Comparison of ENCODE assay signal across 2 cellular contexts in genomic region chr13:109275848-109276247, GRCh38.
TF ChIP-seq lines count a peak whose summit lies in the region.

No MANE protein-coding gene starts in this region.

TF ChIP-seq in SK-N-SH, 30 proteins besides CTCF, POLR2A, EP300 and RAD21 (continued from another document):
- TF ChIP-seq GABPA (IDR thresholded peaks at IDR 0.05; ENCODE audit: low read depth) (no peak), MEF2A (IDR thresholded peaks at IDR 0.05; ENCODE audit: borderline replicate concordance, low read depth) (no peak), TCF12 (IDR thresholded peaks at IDR 0.05) (no peak), JUND (IDR thresholded peaks at IDR 0.05) (no peak), POLR2AphosphoS5 (IDR thresholded peaks at IDR 0.05; ENCODE audit: low read depth, low read length) (no peak), REST (IDR thresholded peaks at IDR 0.05; ENCODE audit: low read depth, low read length) (no peak), FOXJ3 (CRISPR knock-in tag; IDR thresholded peaks at IDR 0.05) (no peak)
- TF ChIP-seq, protein P1, sequence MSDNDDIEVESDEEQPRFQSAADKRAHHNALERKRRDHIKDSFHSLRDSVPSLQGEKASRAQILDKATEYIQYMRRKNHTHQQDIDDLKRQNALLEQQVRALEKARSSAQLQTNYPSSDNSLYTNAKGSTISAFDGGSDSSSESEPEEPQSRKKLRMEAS (IDR thresholded peaks at IDR 0.05; ENCODE audit: low read depth) = no peak

TF ChIP-seq in SK-N-SH treated with all-trans-retinoic acid at 6 μM for 48 hours, 23 proteins besides CTCF, POLR2A, EP300 and RAD21 (continued from another document):
- TF ChIP-seq, protein P2, sequence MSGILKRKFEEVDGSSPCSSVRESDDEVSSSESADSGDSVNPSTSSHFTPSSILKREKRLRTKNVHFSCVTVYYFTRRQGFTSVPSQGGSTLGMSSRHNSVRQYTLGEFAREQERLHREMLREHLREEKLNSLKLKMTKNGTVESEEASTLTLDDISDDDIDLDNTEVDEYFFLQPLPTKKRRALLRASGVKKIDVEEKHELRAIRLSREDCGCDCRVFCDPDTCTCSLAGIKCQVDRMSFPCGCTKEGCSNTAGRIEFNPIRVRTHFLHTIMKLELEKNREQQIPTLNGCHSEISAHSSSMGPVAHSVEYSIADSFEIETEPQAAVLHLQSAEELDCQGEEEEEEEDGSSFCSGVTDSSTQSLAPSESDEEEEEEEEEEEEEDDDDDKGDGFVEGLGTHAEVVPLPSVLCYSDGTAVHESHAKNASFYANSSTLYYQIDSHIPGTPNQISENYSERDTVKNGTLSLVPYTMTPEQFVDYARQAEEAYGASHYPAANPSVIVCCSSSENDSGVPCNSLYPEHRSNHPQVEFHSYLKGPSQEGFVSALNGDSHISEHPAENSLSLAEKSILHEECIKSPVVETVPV (CRISPR knock-in tag; IDR thresholded peaks at IDR 0.05) = no peak
- TF ChIP-seq ESRRG (CRISPR knock-in tag; IDR thresholded peaks at IDR 0.05) (no peak), OSR1 (CRISPR knock-in tag; IDR thresholded peaks at IDR 0.05) (no peak), ZNF70 (CRISPR knock-in tag; IDR thresholded peaks at IDR 0.05) (no peak), CREB5 (CRISPR knock-in tag; IDR thresholded peaks at IDR 0.05; ENCODE audit: low read depth) (no peak), ZFP3 (CRISPR knock-in tag; IDR thresholded peaks at IDR 0.05) (no peak), GLIS3 (CRISPR knock-in tag; IDR thresholded peaks at IDR 0.05) (no peak)
- TF ChIP-seq, protein P3, sequence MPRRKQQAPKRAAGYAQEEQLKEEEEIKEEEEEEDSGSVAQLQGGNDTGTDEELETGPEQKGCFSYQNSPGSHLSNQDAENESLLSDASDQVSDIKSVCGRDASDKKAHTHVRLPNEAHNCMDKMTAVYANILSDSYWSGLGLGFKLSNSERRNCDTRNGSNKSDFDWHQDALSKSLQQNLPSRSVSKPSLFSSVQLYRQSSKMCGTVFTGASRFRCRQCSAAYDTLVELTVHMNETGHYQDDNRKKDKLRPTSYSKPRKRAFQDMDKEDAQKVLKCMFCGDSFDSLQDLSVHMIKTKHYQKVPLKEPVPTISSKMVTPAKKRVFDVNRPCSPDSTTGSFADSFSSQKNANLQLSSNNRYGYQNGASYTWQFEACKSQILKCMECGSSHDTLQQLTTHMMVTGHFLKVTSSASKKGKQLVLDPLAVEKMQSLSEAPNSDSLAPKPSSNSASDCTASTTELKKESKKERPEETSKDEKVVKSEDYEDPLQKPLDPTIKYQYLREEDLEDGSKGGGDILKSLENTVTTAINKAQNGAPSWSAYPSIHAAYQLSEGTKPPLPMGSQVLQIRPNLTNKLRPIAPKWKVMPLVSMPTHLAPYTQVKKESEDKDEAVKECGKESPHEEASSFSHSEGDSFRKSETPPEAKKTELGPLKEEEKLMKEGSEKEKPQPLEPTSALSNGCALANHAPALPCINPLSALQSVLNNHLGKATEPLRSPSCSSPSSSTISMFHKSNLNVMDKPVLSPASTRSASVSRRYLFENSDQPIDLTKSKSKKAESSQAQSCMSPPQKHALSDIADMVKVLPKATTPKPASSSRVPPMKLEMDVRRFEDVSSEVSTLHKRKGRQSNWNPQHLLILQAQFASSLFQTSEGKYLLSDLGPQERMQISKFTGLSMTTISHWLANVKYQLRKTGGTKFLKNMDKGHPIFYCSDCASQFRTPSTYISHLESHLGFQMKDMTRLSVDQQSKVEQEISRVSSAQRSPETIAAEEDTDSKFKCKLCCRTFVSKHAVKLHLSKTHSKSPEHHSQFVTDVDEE (CRISPR knock-in tag; IDR thresholded peaks at IDR 0.05) = no peak
TF ChIP-seq in SK-N-SH treated with all-trans-retinoic acid at 6 μM for 48 hours: peak in this region for 0.
